ENCODE assay signal across 8 cellular contexts in the genomic region with DNA sequence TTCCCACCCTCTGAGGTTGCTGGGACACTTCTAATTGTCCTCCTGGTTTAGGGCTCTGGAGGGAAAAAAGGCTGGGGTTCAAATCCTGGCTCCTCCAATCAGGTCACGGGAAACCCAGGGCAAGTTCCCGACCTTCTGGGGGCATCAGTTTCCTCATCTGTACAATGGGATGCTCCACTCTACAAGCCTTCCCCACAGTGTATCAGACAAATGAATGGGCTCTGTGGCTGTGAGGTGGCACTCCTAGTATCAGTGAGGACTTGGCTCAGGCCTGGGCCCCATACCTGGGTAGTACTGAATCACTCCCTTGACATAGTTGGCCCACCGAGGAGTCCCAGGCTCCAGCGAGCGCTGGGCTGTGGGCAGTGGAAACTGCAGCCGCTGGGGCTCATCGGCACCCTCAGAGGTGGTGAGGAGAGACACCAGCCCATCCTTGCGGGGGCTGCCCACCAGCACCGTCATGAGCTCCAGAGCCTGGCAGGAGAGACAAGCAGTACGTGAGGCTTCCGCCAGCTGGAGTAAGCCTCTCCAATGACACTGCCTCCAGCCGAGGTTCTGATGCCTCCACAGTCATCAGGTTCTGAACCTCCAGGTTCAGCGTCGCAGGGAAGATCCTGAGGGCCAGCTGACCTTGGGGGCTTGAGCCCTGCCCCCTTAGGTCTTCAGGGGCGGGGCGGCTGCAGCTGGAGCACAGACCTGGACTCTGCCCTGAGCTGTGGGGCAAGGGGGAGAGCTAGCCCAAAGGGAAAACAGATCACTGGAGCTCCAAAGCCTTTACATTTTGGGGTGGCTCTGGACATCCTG. TPM values are rescaled to one million over a fixed set of nuclear protein-coding genes. Genes with fewer than 3 reads are reported as not detected.
A peak's percentile ranks its signal among the peaks of the same experiment; 100 is the strongest.
DNase-seq lines count a peak whose midpoint lies in the region; ATAC-seq, FAIRE-seq and TF ChIP-seq lines count a peak whose summit lies in the region.

No MANE protein-coding gene starts in this region.

- H3K9ac ChIP-seq in skeletal muscle satellite cell (ENCODE audit: low read depth, low read length) = peak overlapping the region; percentile 80

- TF ChIP-seq CTCF in VCaP (conservative IDR thresholded peaks at IDR 0.05) = no peak
- TF ChIP-seq CTCF in right atrium auricular region (IDR thresholded peaks at IDR 0.05) = no peak

- peak overlapping the region; percentile 92 for H3K4me2 ChIP-seq in skeletal muscle satellite cell (ENCODE audit: low read length)

- no peak for ATAC-seq in GM21619 (IDR thresholded peaks at IDR 0.05; ENCODE audit: unreplicated experiment)

- DNase-seq in GM12891 (ENCODE audit: insufficient read length, low spot score) (peak; percentile 32), right atrium auricular region (ENCODE audit: low spot score) (no peak), SKM-1 treated with dmso at 0.1 percent for 144 hours (lab: John Stamatoyannopoulos, UW; ENCODE audit: unreplicated experiment) (no peak)
- no peak for DNase-seq in stimulated activated CD4-positive, alpha-beta T cell treated with anti-CD3 and anti-CD28 coated beads, Interleukin-4, amount 100 ng/mL, for 24 hours
- DNase-seq in stimulated activated naive CD4-positive, alpha-beta T cell treated with Interleukin-2 at 50 U/mL for 16 hours (lab: John Stamatoyannopoulos, UW) = no peak

- peak overlapping the region; percentile 65 for H3K27ac ChIP-seq in VCaP
- peak overlapping the region; percentile 90 to 92 for H3K27ac ChIP-seq in right atrium auricular region

- H3K4me1 ChIP-seq in right atrium auricular region (peaks cover 0 to 22% of the 10 kb centered on the region in 2 donors), skeletal muscle satellite cell (ENCODE audit: control insufficient read depth, insufficient read depth, low read length) (peaks cover 15% of the 10 kb centered on the region)

- H3K36me3 ChIP-seq in right atrium auricular region (no peaks in the 10 kb centered on the region), skeletal muscle satellite cell (ENCODE audit: insufficient read depth, low read length) (no peaks in the 10 kb centered on the region)

- H3K4me3 ChIP-seq in right atrium auricular region (peak overlapping the region; percentile 64 to 79), skeletal muscle satellite cell (ENCODE audit: low read length) (peak overlapping the region; percentile 80)

- H3K27me3 ChIP-seq in right atrium auricular region (no peaks in the 10 kb centered on the region), skeletal muscle satellite cell (ENCODE audit: control insufficient read depth, insufficient read depth, low read length) (no peaks in the 10 kb centered on the region)

- H3K9me3 ChIP-seq in right atrium auricular region (no peaks in the 10 kb centered on the region), skeletal muscle satellite cell (replicated peaks; ENCODE audit: low read length) (no peaks in the 10 kb centered on the region)

- no peak for FAIRE-seq in GM12891 (lab: Jason Lieb, UNC)

- no peak for TF ChIP-seq POLR2A in GM12891 (IDR thresholded peaks at IDR 0.05; ENCODE audit: low read depth, low read length)

TF ChIP-seq in GM12891, 5 proteins besides CTCF, POLR2A, EP300 and RAD21:
- no peak for TF ChIP-seq POLR2AphosphoS5 (IDR thresholded peaks at IDR 0.05; ENCODE audit: low read depth, low read length)
- TF ChIP-seq POU2F2 (IDR thresholded peaks at IDR 0.05; ENCODE audit: low read depth, low read length) = no peak
- TF ChIP-seq SPI1 (IDR thresholded peaks at IDR 0.05; ENCODE audit: low read depth, low read length) = no peak
- no peak for TF ChIP-seq TAF1 (IDR thresholded peaks at IDR 0.05; ENCODE audit: low read depth, low read length)
- TF ChIP-seq PAX5 (IDR thresholded peaks at IDR 0.05; ENCODE audit: insufficient read depth, low read length, severe bottlenecking) = no peak

RNA-seq across cellular contexts. Expression of a gene that starts 1.2 kb away (rescaled TPM):
- polyA plus RNA-seq in GM12891 (2012; ENCODE audit: low read depth, missing spikeins) = 18.8 TPM
- total RNA-seq in right atrium auricular region = 10 to 100 TPM; 19.6 to 21.0 TPM
- total RNA-seq in skeletal muscle satellite cell (2012; rRNA removed) = 41.8 and 53.3 TPM in 2 replicates

RNA-seq across cellular contexts. Expression of a gene that starts 20.8 kb away (rescaled TPM):
- 20.3 TPM for polyA plus RNA-seq in GM12891 (2012; ENCODE audit: low read depth, missing spikeins)
- 10 to 100 TPM; 18.8 to 25.3 TPM for total RNA-seq in right atrium auricular region
- total RNA-seq in skeletal muscle satellite cell (2012; rRNA removed) = 10.9 and 12.9 TPM in 2 replicates

RNA-seq across cellular contexts. Expression of a gene that starts 42.6 kb away (rescaled TPM):
- 1.2 TPM for polyA plus RNA-seq in GM12891 (2012; ENCODE audit: low read depth, missing spikeins)
- 10 to 100 TPM; 11.1 to 37.5 TPM for total RNA-seq in right atrium auricular region
- total RNA-seq in skeletal muscle satellite cell (2012; rRNA removed) = not detected in 2 replicates
